In the genomic region with DNA sequence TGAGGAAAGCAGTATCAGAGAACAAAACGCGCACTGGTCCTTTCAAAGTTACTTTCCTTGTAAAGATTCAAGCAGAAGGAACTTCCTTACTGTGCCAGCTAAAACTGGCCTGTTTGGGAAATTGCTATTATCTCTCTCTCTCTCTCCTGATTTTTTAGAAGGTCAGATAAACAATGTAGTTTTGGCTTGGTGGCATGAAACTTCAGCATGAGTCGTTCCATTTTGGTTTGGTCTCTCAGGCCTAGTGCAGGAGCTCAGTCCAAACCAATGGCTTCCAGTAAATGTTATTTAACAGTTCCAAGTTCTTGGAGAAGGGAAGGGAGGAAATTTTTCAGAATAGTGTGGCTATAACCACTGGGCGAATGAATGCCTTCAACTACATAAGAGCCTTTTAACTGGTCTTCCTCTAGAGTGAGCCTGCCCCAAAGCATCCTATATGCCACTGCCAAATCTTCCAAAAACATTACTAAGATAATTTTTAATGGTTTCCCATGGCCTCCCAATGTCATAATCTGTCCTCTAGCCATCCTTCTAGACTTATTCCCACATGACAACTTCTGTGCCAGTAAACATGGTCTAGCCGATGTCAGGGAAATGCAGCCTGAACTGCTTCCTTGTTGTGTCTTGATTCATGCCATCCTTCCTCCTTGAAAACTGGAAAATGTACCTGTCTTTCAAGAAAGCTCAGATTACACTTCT, we compare ENCODE assay signal across 10 cellular contexts. TPM values are rescaled to one million over a fixed set of nuclear protein-coding genes. Genes with fewer than 3 reads are reported as not detected.
DNase-seq lines count a peak whose midpoint lies in the region; ATAC-seq and TF ChIP-seq lines count a peak whose summit lies in the region.
"Had no signal": no experiment of that assay in that cellular context is flagged by ENCODE, and none has a peak within 500 bp of the region (broad histone marks: within the 10 kb centered on the region; RNA-seq: fewer than 3 reads in every experiment).

No MANE protein-coding gene starts in this region.

- H3K27me3 ChIP-seq in muscle layer of duodenum (ENCODE audit: low read depth, low read length) (no peaks in the 10 kb centered on the region), uterus (no peaks in the 10 kb centered on the region)
- H3K27me3 ChIP-seq: cardiac muscle cell had no signal

- H3K36me3 Mint-ChIP-seq in activated CD4-positive, alpha-beta T cell treated with anti-CD3 and anti-CD28 coated beads, Interleukin-2, amount 10 ng/mL, durations not matched to agents 24 days and 14 days (ENCODE audit: low read depth): peaks cover 2% of the 10 kb centered on the region
- H3K36me3 Mint-ChIP-seq in chondrocyte (ENCODE audit: low read depth): no peaks in the 10 kb centered on the region

- no peaks in the 10 kb centered on the region for H3K36me3 ChIP-seq in muscle layer of duodenum (ENCODE audit: control insufficient read depth in 1 of 2, insufficient read depth in 2 of 2, low read length in 2 of 2)
- H3K36me3 ChIP-seq in uterus: no peaks in the 10 kb centered on the region
- H3K36me3 ChIP-seq: cardiac muscle cell had no signal

- H3K4me1 ChIP-seq in muscle layer of duodenum (ENCODE audit: control insufficient read depth in 1 of 2, insufficient read depth in 2 of 2, low read length in 2 of 2) (peaks cover 0 to 8% of the 10 kb centered on the region in 2 donors), uterus (peaks cover 3 to 22% of the 10 kb centered on the region in 2 donors)

- TF ChIP-seq CTCF in chondrocyte (IDR thresholded peaks at IDR 0.05): no peak
- no peak for TF ChIP-seq CTCF in uterus (IDR thresholded peaks at IDR 0.05)
- TF ChIP-seq CTCF in GM10248 (IDR thresholded peaks at IDR 0.05; ENCODE audit: control extremely low read depth, extremely low read depth, low read depth, missing control alignments): no peak

- POLR2A ChIA-PET in GM10248 (lab: Yijun Ruan, JAX): no interaction called here

- H3K27me3 Mint-ChIP-seq in activated CD4-positive, alpha-beta T cell treated with anti-CD3 and anti-CD28 coated beads, Interleukin-2, amount 10 ng/mL, durations not matched to agents 24 days and 14 days: peaks cover 41% of the 10 kb centered on the region
- H3K27me3 Mint-ChIP-seq in chondrocyte (ENCODE audit: low read depth): no peaks in the 10 kb centered on the region

- H3K9me3 ChIP-seq in muscle layer of duodenum (ENCODE audit: control insufficient read depth in 1 of 2, low read length in 2 of 2) (no peaks in the 10 kb centered on the region), uterus (no peaks in the 10 kb centered on the region)

- ATAC-seq in GM21360 (IDR thresholded peaks at IDR 0.05; ENCODE audit: unreplicated experiment): no peak
- no peak for ATAC-seq in GM21737 (IDR thresholded peaks at IDR 0.05; ENCODE audit: unreplicated experiment)

- peaks cover 35% of the 10 kb centered on the region for H3K4me1 Mint-ChIP-seq in activated CD4-positive, alpha-beta T cell treated with anti-CD3 and anti-CD28 coated beads, Interleukin-2, amount 10 ng/mL, durations not matched to agents 24 days and 14 days
- H3K4me1 Mint-ChIP-seq in chondrocyte (ENCODE audit: low read depth): peaks cover 26% of the 10 kb centered on the region

- H3K27ac ChIP-seq in muscle layer of duodenum (ENCODE audit: low read length) (peak overlapping the region; percentile 49), uterus (peak overlapping the region; percentile 79 to 83)
- H3K27ac ChIP-seq: 22Rv1, cardiac muscle cell had no signal

- peaks cover 10% of the 10 kb centered on the region for H3K9me3 Mint-ChIP-seq in activated CD4-positive, alpha-beta T cell treated with anti-CD3 and anti-CD28 coated beads, Interleukin-2, amount 10 ng/mL, durations not matched to agents 24 days and 14 days
- peaks cover 13% of the 10 kb centered on the region for H3K9me3 Mint-ChIP-seq in chondrocyte (ENCODE audit: low read depth)

- no peak for TF ChIP-seq POLR2A in uterus (IDR thresholded peaks at IDR 0.05)

- H3K27ac Mint-ChIP-seq in activated CD4-positive, alpha-beta T cell treated with anti-CD3 and anti-CD28 coated beads, Interleukin-2, amount 10 ng/mL, durations not matched to agents 24 days and 14 days: no peak overlapping the region
- H3K27ac Mint-ChIP-seq in chondrocyte (ENCODE audit: unreplicated experiment): peak overlapping the region; percentile 73

- CTCF ChIA-PET in GM10248 (lab: Yijun Ruan, JAX): interaction anchor here (1.1 kb wide), 1 partner anchor 50 kb away, joined by 3 read pairs; no protein-coding TSS in a partner anchor

- no peak overlapping the region for H3K4me3 ChIP-seq in muscle layer of duodenum (ENCODE audit: low read depth in 1 of 2, low read length in 2 of 2)
- H3K4me3 ChIP-seq in uterus: no peak overlapping the region
- H3K4me3 ChIP-seq: cardiac muscle cell had no signal

- H3K4me3 Mint-ChIP-seq in activated CD4-positive, alpha-beta T cell treated with anti-CD3 and anti-CD28 coated beads, Interleukin-2, amount 10 ng/mL, durations not matched to agents 24 days and 14 days: no peak overlapping the region
- no peak overlapping the region for H3K4me3 Mint-ChIP-seq in chondrocyte (ENCODE audit: unreplicated experiment)

- DNase-seq in activated CD4-positive, alpha-beta T cell treated with anti-CD3 and anti-CD28 coated beads, Interleukin-2, amount 10 ng/mL, durations not matched to agents 24 days and 14 days: peak; percentile 31
- no peak for DNase-seq in activated CD4-positive, alpha-beta T cell treated with anti-CD3 and anti-CD28 coated beads for 48 hours
- DNase-seq in chondrocyte (ENCODE audit: low spot score) (no peak), uterus (peak in 1 of 2 donors; percentile 53), GM10248 (ENCODE audit: extremely low spot score) (no peak)

- intact Hi-C loops in activated CD4-positive, alpha-beta T cell treated with anti-CD3 and anti-CD28 coated beads, Interleukin-2, amount 10 ng/mL, durations not matched to agents 24 days and 14 days (cut with micrococcal nuclease): no loop called here
- intact Hi-C loops in uterus (cut with DNase I; ENCODE audit: low total_unique reads): no loop called here

RNA-seq across cellular contexts. Expression of a gene that starts 9.1 kb away (rescaled TPM):
- 33.7 and 34.0 TPM in 2 replicates for total RNA-seq in activated CD4-positive, alpha-beta T cell treated with anti-CD3 and anti-CD28 coated beads, Interleukin-2, amount 10 ng/mL, durations not matched to agents 24 days and 14 days
- total RNA-seq in chondrocyte: 31.7 to 47.1 TPM (median 43.9 TPM) in 3 replicates
- 10 to 100 TPM; 31.0 to 65.9 (median 50.5) TPM for total RNA-seq in uterus
